In genomic region chr15:79185199-79185598, GRCh38 we compare ENCODE assay signal across 10 cellular contexts.
A peak's percentile ranks its signal among the peaks of the same experiment; 100 is the strongest.
DNase-seq lines count a peak whose midpoint lies in the region; ATAC-seq, FAIRE-seq and TF ChIP-seq lines count a peak whose summit lies in the region.
"Had no signal": no experiment of that assay in that cellular context is flagged by ENCODE, and none has a peak within 500 bp of the region (broad histone marks: within the 10 kb centered on the region; RNA-seq: fewer than 3 reads in every experiment).

No MANE protein-coding gene starts in this region.

- no peaks in the 10 kb centered on the region for H3K9me3 ChIP-seq in neural cell (ENCODE audit: low read length)

- H3K27me3 ChIP-seq in neural cell (ENCODE audit: insufficient read depth, low read depth, low read length): no peaks in the 10 kb centered on the region

- no peak overlapping the region for H3K4me3 ChIP-seq in HFF-Myc (replicated peaks; ENCODE audit: low read depth, low read length)
- no peak overlapping the region for H3K4me3 ChIP-seq in neural cell (ENCODE audit: low read length)

- TF ChIP-seq EP300 in neural cell (conservative IDR thresholded peaks at IDR 0.05; ENCODE audit: poor library complexity, severe bottlenecking): no peak

- H4K20me1 ChIP-seq in neural cell (ENCODE audit: insufficient read depth): no peaks in the 10 kb centered on the region

- no peak for ATAC-seq in HG02623 (IDR thresholded peaks at IDR 0.05; ENCODE audit: unreplicated experiment)
- ATAC-seq in GM19395 (IDR thresholded peaks at IDR 0.05; ENCODE audit: unreplicated experiment): no peak
- ATAC-seq: left colon had no signal

- no peaks in the 10 kb centered on the region for H3K79me2 ChIP-seq in neural cell (replicated peaks; ENCODE audit: insufficient read depth, low read length)

- TF ChIP-seq CTCF in HFF-Myc (IDR thresholded peaks at IDR 0.05; ENCODE audit: low read depth, low read length, missing control alignments) (peak; percentile 48), neural cell (IDR thresholded peaks at IDR 0.05; ENCODE audit: poor library complexity, severe bottlenecking) (peak; percentile 43)

- H3K4me2 ChIP-seq in neural cell (ENCODE audit: low read length): no peak overlapping the region

- no peak overlapping the region for H2AFZ ChIP-seq in neural cell (ENCODE audit: low read depth, low read length)

- no peak for TF ChIP-seq RAD21 in neural cell (conservative IDR thresholded peaks at IDR 0.05)

- DNase-seq in D341Med (ENCODE audit: low spot score) (peak; percentile 63), HFF-Myc (ENCODE audit: extremely low read depth, low read depth) (no peak), RCC 7860 (ENCODE audit: low spot score) (no peak), epidermal melanocyte (ENCODE audit: insufficient read length, low spot score) (no peak)
- peak; percentile 21 for DNase-seq in activated naive CD4-positive, alpha-beta T cell treated with anti-CD3 and anti-CD28 coated beads, Interleukin-2, amount 50 U/mL, for 16 hours
- DNase-seq: left colon, NCI-H1436 had no signal

- no peak overlapping the region for H3K27ac ChIP-seq in neural cell (ENCODE audit: low read length)

- FAIRE-seq in RCC 7860 (lab: Jason Lieb, UNC): no peak

- no peaks in the 10 kb centered on the region for H3K9me2 ChIP-seq in neural cell (ENCODE audit: insufficient read depth, low read length)

- H3F3A ChIP-seq in neural cell (ENCODE audit: insufficient read depth, low read length, poor library complexity, severe bottlenecking): no peaks in the 10 kb centered on the region

- H3K9ac ChIP-seq in neural cell (ENCODE audit: low read length): no peak overlapping the region

- H3K36me3 ChIP-seq in neural cell (ENCODE audit: insufficient read depth, low read length): no peaks in the 10 kb centered on the region

TF ChIP-seq in neural cell, 6 proteins besides CTCF, POLR2A, EP300 and RAD21:
- TF ChIP-seq EZH2 (IDR thresholded peaks at IDR 0.05; ENCODE audit: borderline replicate concordance, insufficient read depth, low read length, poor library complexity, severe bottlenecking) (no peak), SMC3 (conservative IDR thresholded peaks at IDR 0.05; ENCODE audit: poor library complexity) (no peak)

Comparison
In these comparisons a context has a peak if more than half of its experiments do, and no peak if none do; other contexts are left out.
1. DNase-seq: peak in D341Med (single experiment) and activated naive CD4-positive, alpha-beta T cell treated with anti-CD3 and anti-CD28 coated beads, Interleukin-2, amount 50 U/mL, for 16 hours (single experiment); none in HFF-Myc (single experiment), RCC 7860 (single experiment) and epidermal melanocyte (single experiment).